In the genomic region with DNA sequence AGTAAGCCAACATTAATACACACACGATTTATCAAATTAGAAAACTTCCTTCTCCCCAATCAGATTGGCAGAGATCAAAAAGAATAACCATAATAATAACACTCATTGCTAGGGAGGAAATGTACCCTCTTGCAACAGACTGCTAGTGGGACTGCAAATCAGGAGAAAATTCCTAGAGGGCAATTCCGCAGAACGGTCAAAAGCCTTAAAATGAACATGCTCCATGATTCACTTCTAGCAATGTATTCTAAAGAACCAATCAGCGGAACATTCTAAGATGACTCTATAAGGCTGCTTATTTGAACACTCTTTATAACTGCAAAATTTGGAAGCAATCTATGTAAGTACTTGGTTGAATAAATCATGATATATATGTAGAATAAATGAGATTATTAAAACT, we compare ENCODE assay signal across 35 cellular contexts. TPM values are rescaled to one million over a fixed set of nuclear protein-coding genes. Genes with fewer than 3 reads are reported as not detected.
"Had no signal": no experiment of that assay in that cellular context is flagged by ENCODE, and none has a peak within 500 bp of the region (broad histone marks: within the 10 kb centered on the region; RNA-seq: fewer than 3 reads in every experiment).

No MANE protein-coding gene starts in this region.

- H3K4me3 ChIP-seq: adrenal gland, body of pancreas, colonic mucosa, dorsolateral prefrontal cortex, esophagus muscularis mucosa, gastrocnemius medialis, heart left ventricle had no signal

- H3K27ac Mint-ChIP-seq: activated CD4-positive, alpha-beta memory T cell treated with anti-CD3 and anti-CD28 coated beads for 36 hours; activated CD4-positive, alpha-beta T cell treated with anti-CD3 and anti-CD28 coated beads for 36 hours; activated CD4-positive, alpha-beta T cell treated with anti-CD3 and anti-CD28 coated beads, Interleukin-2, amount 10 ng/mL, durations not matched to agents 24 days and 14 days; activated CD8-positive, alpha-beta memory T cell treated with anti-CD3 and anti-CD28 coated beads, Interleukin-2, amount 10 ng/mL, durations not matched to agents 7 days and 5 days; activated CD8-positive, alpha-beta T cell treated with anti-CD3 and anti-CD28 coated beads, Interleukin-2, amount 10 ng/mL, durations not matched to agents 7 days and 5 days; activated naive CD4-positive, alpha-beta T cell treated with anti-CD3 and anti-CD28 coated beads for 36 hours; activated naive CD4-positive, alpha-beta T cell treated with anti-CD3 and anti-CD28 coated beads, Interleukin-2, amount 50 U/mL, for 24 hours; activated naive CD8-positive, alpha-beta T cell treated with anti-CD3 and anti-CD28 coated beads, Interleukin-2, amount 50 U/mL, for 24 hours; activated T-helper 1 cell treated with anti-CD3 and anti-CD28 coated beads, Interleukin-12 subunit alpha, Interleukin-12 subunit beta, Interleukin-2, Interleukin-4 antibody, amounts not matched to agents 30 ng/mL and 10 ng/mL and 1 ng/mL, durations not matched to agents 14 hours and 24 hours and 36 hours; activated T-helper 2 cell treated with anti-CD3 and anti-CD28 coated beads, Interferon-gamma antibody, Interleukin-2, Interleukin-4, amounts not matched to agents 10 μg/mL and 5 μg/mL and 100 μg/mL, durations not matched to agents 14 hours and 24 hours and 36 hours; dendritic cell treated with granulocyte-macrophage colony-stimulating factor and Interleukin-4, amounts not matched to agents 40 ng/mL and 50 ng/mL, for 4 days; endodermal cell had no signal

- H3K4me1 Mint-ChIP-seq: activated CD4-positive, alpha-beta T cell treated with anti-CD3 and anti-CD28 coated beads for 36 hours; activated CD4-positive, alpha-beta T cell treated with anti-CD3 and anti-CD28 coated beads, Interleukin-2, amount 10 ng/mL, durations not matched to agents 24 days and 14 days; activated CD8-positive, alpha-beta memory T cell treated with anti-CD3 and anti-CD28 coated beads, Interleukin-2, amount 10 ng/mL, durations not matched to agents 7 days and 5 days; activated naive CD4-positive, alpha-beta T cell treated with anti-CD3 and anti-CD28 coated beads, Interleukin-2, amount 50 U/mL, for 24 hours; activated naive CD8-positive, alpha-beta T cell treated with anti-CD3 and anti-CD28 coated beads for 36 hours; activated naive CD8-positive, alpha-beta T cell treated with anti-CD3 and anti-CD28 coated beads, Interleukin-2, amount 50 U/mL, for 24 hours had no signal

- H3K27me3 ChIP-seq: body of pancreas, colonic mucosa, foreskin keratinocyte had no signal

- ATAC-seq: activated CD4-positive, alpha-beta T cell treated with anti-CD3 and anti-CD28 coated beads for 36 hours; activated CD8-positive, alpha-beta memory T cell treated with anti-CD3 and anti-CD28 coated beads, Interleukin-2, amount 10 ng/mL, durations not matched to agents 7 days and 5 days; activated CD8-positive, alpha-beta T cell treated with anti-CD3 and anti-CD28 coated beads, Interleukin-2, amount 10 ng/mL, durations not matched to agents 7 days and 5 days; activated naive CD8-positive, alpha-beta T cell treated with anti-CD3 and anti-CD28 coated beads, Interleukin-2, amount 50 U/mL, for 24 hours; body of pancreas; foreskin keratinocyte; gastrocnemius medialis; heart left ventricle had no signal

- H3K4me3 Mint-ChIP-seq: activated CD4-positive, alpha-beta memory T cell treated with anti-CD3 and anti-CD28 coated beads for 36 hours; activated CD4-positive, alpha-beta T cell treated with anti-CD3 and anti-CD28 coated beads for 36 hours; activated CD4-positive, alpha-beta T cell treated with anti-CD3 and anti-CD28 coated beads, Interleukin-2, amount 10 ng/mL, durations not matched to agents 24 days and 14 days; activated CD8-positive, alpha-beta memory T cell treated with anti-CD3 and anti-CD28 coated beads, Interleukin-2, amount 10 ng/mL, durations not matched to agents 7 days and 5 days; activated CD8-positive, alpha-beta T cell treated with anti-CD3 and anti-CD28 coated beads, Interleukin-2, amount 10 ng/mL, durations not matched to agents 7 days and 5 days; activated naive CD4-positive, alpha-beta T cell treated with anti-CD3 and anti-CD28 coated beads for 36 hours; activated naive CD4-positive, alpha-beta T cell treated with anti-CD3 and anti-CD28 coated beads, Interleukin-2, amount 50 U/mL, for 24 hours; activated naive CD8-positive, alpha-beta T cell treated with anti-CD3 and anti-CD28 coated beads for 36 hours; activated naive CD8-positive, alpha-beta T cell treated with anti-CD3 and anti-CD28 coated beads, Interleukin-2, amount 50 U/mL, for 24 hours; activated T-helper 1 cell treated with anti-CD3 and anti-CD28 coated beads, Interleukin-12 subunit alpha, Interleukin-12 subunit beta, Interleukin-2, Interleukin-4 antibody, amounts not matched to agents 30 ng/mL and 10 ng/mL and 1 ng/mL, durations not matched to agents 14 hours and 24 hours and 36 hours; dendritic cell treated with granulocyte-macrophage colony-stimulating factor and Interleukin-4, amounts not matched to agents 40 ng/mL and 50 ng/mL, for 4 days; endodermal cell had no signal

- H3K36me3 ChIP-seq: adrenal gland, colonic mucosa, esophagus muscularis mucosa, gastrocnemius medialis, heart left ventricle had no signal

- H3K36me3 Mint-ChIP-seq: activated CD4-positive, alpha-beta memory T cell treated with anti-CD3 and anti-CD28 coated beads for 36 hours; activated CD8-positive, alpha-beta memory T cell treated with anti-CD3 and anti-CD28 coated beads, Interleukin-2, amount 10 ng/mL, durations not matched to agents 7 days and 5 days; activated naive CD4-positive, alpha-beta T cell treated with anti-CD3 and anti-CD28 coated beads, Interleukin-2, amount 50 U/mL, for 24 hours; activated naive CD8-positive, alpha-beta T cell treated with anti-CD3 and anti-CD28 coated beads for 36 hours had no signal

- DNase-seq: activated CD4-positive, alpha-beta memory T cell treated with anti-CD3 and anti-CD28 coated beads for 36 hours; activated CD4-positive, alpha-beta T cell treated with anti-CD3 and anti-CD28 coated beads for 36 hours; activated CD4-positive, alpha-beta T cell treated with anti-CD3 and anti-CD28 coated beads, Interleukin-2, amount 10 ng/mL, durations not matched to agents 24 days and 14 days; activated CD4-positive, CD25-positive, alpha-beta regulatory T cell; activated CD4-positive, CD25-positive, alpha-beta regulatory T cell treated with anti-CD3 and anti-CD28 coated beads, Interleukin-2, amount 50 U/mL, for 72 hours; activated CD8-positive, alpha-beta memory T cell treated with anti-CD3 and anti-CD28 coated beads, Interleukin-2, amount 10 ng/mL, durations not matched to agents 7 days and 5 days; activated CD8-positive, alpha-beta memory T cell treated with anti-CD3 and anti-CD28 coated beads, Interleukin-2, amount 50 U/mL, for 4 hours; activated CD8-positive, alpha-beta T cell treated with anti-CD3 and anti-CD28 coated beads, Interleukin-2, amount 10 ng/mL, durations not matched to agents 7 days and 5 days; activated effector memory CD4-positive, alpha-beta T cell treated with anti-CD3 and anti-CD28 coated beads, Interleukin-2, amount 50 U/mL, for 16 hours; activated naive CD4-positive, alpha-beta T cell treated with anti-CD3 and anti-CD28 coated beads for 36 hours; activated naive CD8-positive, alpha-beta T cell treated with anti-CD3 and anti-CD28 coated beads for 36 hours; activated naive CD8-positive, alpha-beta T cell treated with anti-CD3 and anti-CD28 coated beads, Interleukin-2, amount 50 U/mL, for 24 hours; activated T-cell treated with anti-CD3 and anti-CD28 coated beads, Interleukin-2, amount 50 U/mL, for 1 hour; activated T-cell treated with anti-CD3 and anti-CD28 coated beads, Interleukin-2, amount 50 U/mL, for 48 hours; adrenal gland; amygdala; aorta; body of pancreas; caudate nucleus; colonic mucosa; dorsolateral prefrontal cortex; effector memory CD4-positive, alpha-beta T cell; endodermal cell; erythroblast; foreskin keratinocyte; gastrocnemius medialis; glutamatergic neuron; heart left ventricle; T-helper 2 cell had no signal

- H3K4me1 ChIP-seq: adrenal gland, colonic mucosa, esophagus muscularis mucosa, foreskin keratinocyte, gastrocnemius medialis, heart left ventricle had no signal

- H3K9me3 Mint-ChIP-seq: activated CD4-positive, alpha-beta memory T cell treated with anti-CD3 and anti-CD28 coated beads for 36 hours; activated CD4-positive, alpha-beta T cell treated with anti-CD3 and anti-CD28 coated beads, Interleukin-2, amount 10 ng/mL, durations not matched to agents 24 days and 14 days; activated naive CD4-positive, alpha-beta T cell treated with anti-CD3 and anti-CD28 coated beads for 36 hours; activated naive CD4-positive, alpha-beta T cell treated with anti-CD3 and anti-CD28 coated beads, Interleukin-2, amount 50 U/mL, for 24 hours; activated naive CD8-positive, alpha-beta T cell treated with anti-CD3 and anti-CD28 coated beads for 36 hours; activated naive CD8-positive, alpha-beta T cell treated with anti-CD3 and anti-CD28 coated beads, Interleukin-2, amount 50 U/mL, for 24 hours; activated T-helper 1 cell treated with anti-CD3 and anti-CD28 coated beads, Interleukin-12 subunit alpha, Interleukin-12 subunit beta, Interleukin-2, Interleukin-4 antibody, amounts not matched to agents 30 ng/mL and 10 ng/mL and 1 ng/mL, durations not matched to agents 14 hours and 24 hours and 36 hours; activated T-helper 2 cell treated with anti-CD3 and anti-CD28 coated beads, Interferon-gamma antibody, Interleukin-2, Interleukin-4, amounts not matched to agents 10 μg/mL and 5 μg/mL and 100 μg/mL, durations not matched to agents 14 hours and 24 hours and 36 hours; dendritic cell treated with granulocyte-macrophage colony-stimulating factor and Interleukin-4, amounts not matched to agents 40 ng/mL and 50 ng/mL, for 4 days; endodermal cell had no signal

- H3K9me3 ChIP-seq: adrenal gland, body of pancreas, colonic mucosa, esophagus muscularis mucosa, gastrocnemius medialis had no signal

RNA-seq across cellular contexts. Expression of a gene that starts 8.5 kb away (rescaled TPM):
- total RNA-seq: activated CD4-positive, alpha-beta memory T cell treated with anti-CD3 and anti-CD28 coated beads for 36 hours; activated CD8-positive, alpha-beta memory T cell treated with anti-CD3 and anti-CD28 coated beads for 36 hours; activated CD8-positive, alpha-beta T cell treated with anti-CD3 and anti-CD28 coated beads, Interleukin-2, amount 10 ng/mL, durations not matched to agents 7 days and 5 days; activated naive CD4-positive, alpha-beta T cell treated with anti-CD3 and anti-CD28 coated beads for 36 hours; activated naive CD8-positive, alpha-beta T cell treated with anti-CD3 and anti-CD28 coated beads for 36 hours had no signal
